In genomic region chr13:44180876-44181536, GRCh38 we compare ENCODE assay signal across 21 cellular contexts.
DNase-seq lines count a peak whose midpoint lies in the region; ATAC-seq and TF ChIP-seq lines count a peak whose summit lies in the region.
"Had no signal": no experiment of that assay in that cellular context is flagged by ENCODE, and none has a peak within 500 bp of the region (broad histone marks: within the 10 kb centered on the region; RNA-seq: fewer than 3 reads in every experiment).

No MANE protein-coding gene starts in this region.

- intact Hi-C loops in gastrocnemius medialis (cut with DNase I; ENCODE audit: low total_unique reads) = no loop called here

- H3K27me3 ChIP-seq in RWPE2 (ENCODE audit: insufficient read depth, poor library complexity, severe bottlenecking) = no peaks in the 10 kb centered on the region
- no peaks in the 10 kb centered on the region for H3K27me3 ChIP-seq in foreskin keratinocyte
- H3K27me3 ChIP-seq in gastrocnemius medialis = no peaks in the 10 kb centered on the region
- H3K27me3 ChIP-seq: BLaER1 treated with 17β-estradiol and CSF1 and Interleukin-3, amounts not matched to agents 10 nM and 100 nM had no signal

- DNase-seq in RWPE2 (ENCODE audit: low spot score) = no peak
- no peak for DNase-seq in foreskin keratinocyte
- DNase-seq in gastrocnemius medialis = peak; percentile 84 to 93
- DNase-seq in GM03348 (ENCODE audit: low spot score) = no peak
- DNase-seq in occipital lobe (lab: John Stamatoyannopoulos, UW) = no peak
- DNase-seq in 8988T = no peak
- DNase-seq: AML-193; CD4-positive, alpha-beta T cell; CD8-positive, alpha-beta memory T cell; COR-L47; DMS 273 treated with DMSO at 0.1 percent for 48 hours; DMS153; DMS53; DMS79; DND-41; EL; GDM1 had no signal

- peak overlapping the region; percentile 25 for H3K27ac ChIP-seq in RWPE2 (ENCODE audit: poor library complexity, severe bottlenecking)
- H3K27ac ChIP-seq in foreskin keratinocyte = peak overlapping the region; percentile 15
- peak overlapping the region; percentile 71 to 84 (median 78) for H3K27ac ChIP-seq in gastrocnemius medialis
- H3K27ac ChIP-seq: BLaER1 treated with 17β-estradiol and CSF1 and Interleukin-3, amounts not matched to agents 10 nM and 100 nM; C4-2B had no signal

- H3K36me3 ChIP-seq in RWPE2 (ENCODE audit: low read depth) = no peaks in the 10 kb centered on the region
- no peaks in the 10 kb centered on the region for H3K36me3 ChIP-seq in gastrocnemius medialis
- H3K36me3 ChIP-seq: BLaER1 treated with 17β-estradiol and CSF1 and Interleukin-3, amounts not matched to agents 10 nM and 100 nM had no signal

- H3K4me3 ChIP-seq in RWPE2 (ENCODE audit: severe bottlenecking) = no peak overlapping the region
- H3K4me3 ChIP-seq in gastrocnemius medialis = no peak overlapping the region
- H3K4me3 ChIP-seq: A549; BLaER1 treated with 17β-estradiol and CSF1 and Interleukin-3, amounts not matched to agents 10 nM and 100 nM had no signal

- ATAC-seq in RWPE2 (ENCODE audit: low read depth) = no peak
- ATAC-seq in foreskin keratinocyte = no peak
- peak; percentile 95 to 96 for ATAC-seq in gastrocnemius medialis
- no peak for ATAC-seq in GM18520 (IDR thresholded peaks at IDR 0.05; ENCODE audit: unreplicated experiment)
- ATAC-seq: A549 had no signal

- no peak for TF ChIP-seq POLR2A in gastrocnemius medialis (IDR thresholded peaks at IDR 0.05)

- H3K9me3 ChIP-seq in RWPE2 (ENCODE audit: severe bottlenecking) (no peaks in the 10 kb centered on the region), gastrocnemius medialis (no peaks in the 10 kb centered on the region)

- TF ChIP-seq CTCF in RWPE2 (IDR thresholded peaks at IDR 0.05; ENCODE audit: poor library complexity, severe bottlenecking) = no peak
- no peak for TF ChIP-seq CTCF in foreskin keratinocyte (conservative IDR thresholded peaks at IDR 0.05)
- no peak for TF ChIP-seq CTCF in gastrocnemius medialis (IDR thresholded peaks at IDR 0.05 in 4 of 5, conservative IDR thresholded peaks at IDR 0.05 in 1 of 5)

- in situ Hi-C loops in gastrocnemius medialis (cut with MboI; ENCODE audit: low sequenced_read_pairs in 4 of 4) = loop anchor here in 2 of 4 donors (25.0 kb wide), 1 partner anchor 256 kb away; no protein-coding TSS in a partner anchor

- H3K4me1 ChIP-seq in RWPE2 (ENCODE audit: insufficient read depth, poor library complexity, severe bottlenecking) (peaks cover 11% of the 10 kb centered on the region), foreskin keratinocyte (peaks cover 13% of the 10 kb centered on the region), gastrocnemius medialis (peaks cover 12 to 13% of the 10 kb centered on the region in 2 donors)
- H3K4me1 ChIP-seq: A549; BLaER1 treated with 17β-estradiol and CSF1 and Interleukin-3, amounts not matched to agents 10 nM and 100 nM had no signal

Comparison
In these comparisons a context has a peak if more than half of its experiments do, and no peak if none do; other contexts are left out.
1. ATAC-seq: peak in gastrocnemius medialis (2 of 2); none in RWPE2 (single experiment), foreskin keratinocyte (single experiment) and GM18520 (single experiment).
2. DNase-seq: peak in gastrocnemius medialis (2 of 2); none in RWPE2 (single experiment), foreskin keratinocyte (0 of 2), GM03348 (single experiment), occipital lobe (single experiment) and 8988T (single experiment).
3. H3K27ac ChIP-seq: peak in every context shown above with its lines; median percentile 78 in gastrocnemius medialis; 25 in RWPE2; 15 in foreskin keratinocyte.